8 cellular contexts compared by ENCODE assay signal in the genomic region with DNA sequence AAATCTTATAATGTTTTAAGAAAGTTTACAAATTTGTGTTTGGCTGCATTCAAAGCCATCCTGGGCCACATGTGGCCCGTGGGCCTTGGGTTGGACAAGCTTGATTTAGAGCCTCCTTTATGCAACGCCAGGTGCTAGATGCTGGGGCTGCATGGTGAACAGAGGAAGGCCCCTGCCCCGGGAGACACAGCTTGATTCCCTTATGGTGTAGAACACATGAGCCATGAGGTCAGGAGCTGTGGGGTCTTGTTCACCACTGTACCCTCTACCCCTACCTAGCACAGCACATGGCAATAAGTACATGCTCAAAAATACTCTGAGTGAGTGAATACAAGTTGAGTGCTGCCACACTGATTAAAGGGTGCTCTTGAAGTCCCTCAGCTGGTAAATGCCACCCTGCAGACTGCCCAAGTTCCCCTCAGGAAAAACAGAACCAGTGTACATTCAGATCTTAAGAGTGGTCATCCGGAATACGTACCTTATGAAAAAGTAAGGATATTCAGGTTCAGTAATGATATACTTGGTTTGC.
A peak's percentile ranks its signal among the peaks of the same experiment; 100 is the strongest.
DNase-seq lines count a peak whose midpoint lies in the region; ATAC-seq lines count a peak whose summit lies in the region.

No MANE protein-coding gene starts in this region.

- peak overlapping the region; percentile 95 for H3K27ac Mint-ChIP-seq in central memory CD8-positive, alpha-beta T cell (ENCODE audit: low read depth)

- H3K9ac ChIP-seq in skeletal muscle tissue (ENCODE audit: low read depth in 1 of 3, low read length in 3 of 3): peak overlapping the region; percentile 55 to 68 (median 65)

- peaks cover 28 to 39% (median 36%) of the 10 kb centered on the region in 3 donors for H3K4me1 ChIP-seq in skeletal muscle tissue (ENCODE audit: control insufficient read depth in 3 of 3, insufficient read depth in 3 of 3, low read length in 3 of 3)

- peaks cover 22% of the 10 kb centered on the region for H3K36me3 Mint-ChIP-seq in central memory CD8-positive, alpha-beta T cell (ENCODE audit: insufficient read depth)

- ATAC-seq in GM19438 (IDR thresholded peaks at IDR 0.05; ENCODE audit: low read depth, unreplicated experiment) (peak; percentile 25), HG03439 (IDR thresholded peaks at IDR 0.05; ENCODE audit: unreplicated experiment) (peak; percentile 15), GM21390 (IDR thresholded peaks at IDR 0.05; ENCODE audit: unreplicated experiment) (no peak)
- no peak for ATAC-seq in central memory CD8-positive, alpha-beta T cell (replicated peaks; ENCODE audit: extremely low read depth, poor library complexity, severe bottlenecking)

- peak overlapping the region; percentile 87 for H3K27ac ChIP-seq in skeletal muscle tissue (ENCODE audit: low read depth, low read length)

- H3K27me3 Mint-ChIP-seq in central memory CD8-positive, alpha-beta T cell: no peaks in the 10 kb centered on the region

- H3K4me1 Mint-ChIP-seq in central memory CD8-positive, alpha-beta T cell: peaks cover 46% of the 10 kb centered on the region

- no peaks in the 10 kb centered on the region for H3K36me3 ChIP-seq in skeletal muscle tissue (ENCODE audit: control insufficient read depth in 3 of 3, insufficient read depth in 3 of 3, low read length in 3 of 3)

- peak overlapping the region in 1 of 3 donors; percentile 42 for H3K4me3 ChIP-seq in skeletal muscle tissue (ENCODE audit: low read length in 3 of 3)

- no peaks in the 10 kb centered on the region for H3K27me3 ChIP-seq in skeletal muscle tissue (ENCODE audit: control insufficient read depth in 3 of 3, insufficient read depth in 3 of 3, low read length in 3 of 3)

- peaks cover 5% of the 10 kb centered on the region for H3K9me3 Mint-ChIP-seq in central memory CD8-positive, alpha-beta T cell

- H3K4me3 Mint-ChIP-seq in central memory CD8-positive, alpha-beta T cell: peak overlapping the region; percentile 71

- no peak for DNase-seq in central memory CD8-positive, alpha-beta T cell (ENCODE audit: low spot score in 2 of 2)
- no peak for DNase-seq in 8988T
- DNase-seq in NCI-H1417 (lab: John Stamatoyannopoulos, UW): no peak
- no peak for DNase-seq in stimulated activated CD4-positive, alpha-beta T cell treated with anti-CD3 and anti-CD28 coated beads, Interleukin-1b, Interleukin-23, amount 100 ng/mL, for 48 hours

- H3K9me3 ChIP-seq in skeletal muscle tissue (ENCODE audit: control insufficient read depth in 3 of 3, low read length in 3 of 3): no peaks in the 10 kb centered on the region

Comparison
In these comparisons a context has a peak if more than half of its experiments do, and no peak if none do; other contexts are left out.
1. ATAC-seq: peak in GM19438 (single experiment) and HG03439 (single experiment); none in central memory CD8-positive, alpha-beta T cell (single experiment) and GM21390 (single experiment).